Comparison of ENCODE assay signal across 21 cellular contexts in genomic region chr12:106498056-106498455, GRCh38.
DNase-seq lines count a peak whose midpoint lies in the region; ATAC-seq and TF ChIP-seq lines count a peak whose summit lies in the region.
"Had no signal": no experiment of that assay in that cellular context is flagged by ENCODE, and none has a peak within 500 bp of the region (broad histone marks: within the 10 kb centered on the region; RNA-seq: fewer than 3 reads in every experiment).

No MANE protein-coding gene starts in this region.

- H3K27me3 Mint-ChIP-seq in chondrocyte (ENCODE audit: low read depth), result no peaks in the 10 kb centered on the region
- H3K27me3 Mint-ChIP-seq in stimulated activated naive B cell treated with anti-CD40 and anti-IgM and Interleukin-4, amounts not matched to agents 10 μg/mL and 1 μg/mL and 100 μg/mL, for 72 hours, result no peaks in the 10 kb centered on the region
- H3K27me3 Mint-ChIP-seq: activated naive CD4-positive, alpha-beta T cell treated with anti-CD3 and anti-CD28 coated beads, Interleukin-2, amount 50 U/mL, for 24 hours; B cell had no signal

- H3K4me1 ChIP-seq in heart left ventricle, result peaks cover 0 to 9% (median 0%) of the 10 kb centered on the region in 12 donors
- H3K4me1 ChIP-seq in heart right ventricle, result no peaks in the 10 kb centered on the region
- H3K4me1 ChIP-seq: right lobe of liver, vagina had no signal

- H3K27me3 ChIP-seq in heart left ventricle (no peaks in the 10 kb centered on the region), heart right ventricle (no peaks in the 10 kb centered on the region)
- H3K27me3 ChIP-seq: right lobe of liver, vagina had no signal

- no peak overlapping the region for H3K4me3 Mint-ChIP-seq in chondrocyte (ENCODE audit: unreplicated experiment)
- H3K4me3 Mint-ChIP-seq in stimulated activated naive B cell treated with anti-CD40 and anti-IgM and Interleukin-4, amounts not matched to agents 10 μg/mL and 1 μg/mL and 100 μg/mL, for 72 hours, result no peak overlapping the region
- H3K4me3 Mint-ChIP-seq: activated naive CD4-positive, alpha-beta T cell treated with anti-CD3 and anti-CD28 coated beads, Interleukin-2, amount 50 U/mL, for 24 hours; activated T-cell treated with anti-CD3 and anti-CD28 coated beads, Interleukin-2, amount 50 U/mL, for 72 hours; B cell; brain; H9 had no signal

- peak overlapping the region; percentile 18 for H3K27ac Mint-ChIP-seq in chondrocyte (ENCODE audit: unreplicated experiment)
- H3K27ac Mint-ChIP-seq in stimulated activated naive B cell treated with anti-CD40 and anti-IgM and Interleukin-4, amounts not matched to agents 10 μg/mL and 1 μg/mL and 100 μg/mL, for 72 hours, result no peak overlapping the region
- H3K27ac Mint-ChIP-seq: activated naive CD4-positive, alpha-beta T cell treated with anti-CD3 and anti-CD28 coated beads, Interleukin-2, amount 50 U/mL, for 24 hours; activated T-cell treated with anti-CD3 and anti-CD28 coated beads, Interleukin-2, amount 50 U/mL, for 72 hours; B cell; brain had no signal

- no peak for TF ChIP-seq POLR2A in heart left ventricle (IDR thresholded peaks at IDR 0.05)

- H3K36me3 ChIP-seq in heart left ventricle (peaks cover 0 to 67% (median 41%) of the 10 kb centered on the region in 9 donors), heart right ventricle (peaks cover 0 to 73% (median 25%) of the 10 kb centered on the region in 9 donors)

- H3K27ac ChIP-seq in heart left ventricle, result no peak overlapping the region
- H3K27ac ChIP-seq in heart right ventricle, result no peak overlapping the region
- H3K27ac ChIP-seq: epithelial cell of prostate, right lobe of liver, vagina had no signal

- H3K9me3 Mint-ChIP-seq in chondrocyte (ENCODE audit: low read depth), result no peaks in the 10 kb centered on the region
- no peaks in the 10 kb centered on the region for H3K9me3 Mint-ChIP-seq in stimulated activated naive B cell treated with anti-CD40 and anti-IgM and Interleukin-4, amounts not matched to agents 10 μg/mL and 1 μg/mL and 100 μg/mL, for 72 hours
- H3K9me3 Mint-ChIP-seq: activated naive CD4-positive, alpha-beta T cell treated with anti-CD3 and anti-CD28 coated beads, Interleukin-2, amount 50 U/mL, for 24 hours; activated T-cell treated with anti-CD3 and anti-CD28 coated beads, Interleukin-2, amount 50 U/mL, for 72 hours; H9 had no signal

- intact Hi-C loops in heart left ventricle (cut with DNase I) (no loop called here), cardiac septum (cut with DNase I) (no loop called here), heart right ventricle (cut with DNase I) (no loop called here)

- H3K36me3 Mint-ChIP-seq in chondrocyte (ENCODE audit: low read depth), result peaks cover 31% of the 10 kb centered on the region
- H3K36me3 Mint-ChIP-seq in stimulated activated naive B cell treated with anti-CD40 and anti-IgM and Interleukin-4, amounts not matched to agents 10 μg/mL and 1 μg/mL and 100 μg/mL, for 72 hours, result peaks cover 39 to 60% of the 10 kb centered on the region in 2 donors

- DNase-seq in heart left ventricle, result peak in 2 of 5 donors; percentile 27 to 37
- no peak for DNase-seq in cardiac septum (ENCODE audit: low spot score)
- no peak for DNase-seq in chondrocyte (ENCODE audit: low spot score)
- DNase-seq in heart right ventricle, result peak in 1 of 2 donors; percentile 23
- no peak for DNase-seq in NCI-H1930 (lab: John Stamatoyannopoulos, UW)
- DNase-seq in germinal center (ENCODE audit: low spot score), result no peak
- DNase-seq in stimulated activated naive B cell treated with anti-CD40 and anti-IgM and Interleukin-4, amounts not matched to agents 10 μg/mL and 1 μg/mL and 100 μg/mL, for 72 hours, result no peak
- DNase-seq: activated CD4-positive, CD25-positive, alpha-beta regulatory T cell treated with anti-CD3 and anti-CD28 coated beads, Interleukin-2, amount 50 U/mL, for 72 hours; activated T-cell treated with anti-CD3 and anti-CD28 coated beads, Interleukin-2, amount 50 U/mL, for 72 hours; DND-41; H9; NCI-H187 treated with DMSO at 0.1 percent for 48 hours; nucleus accumbens; right lobe of liver had no signal

- peaks cover 12% of the 10 kb centered on the region for H3K4me1 Mint-ChIP-seq in chondrocyte (ENCODE audit: low read depth)
- H3K4me1 Mint-ChIP-seq in stimulated activated naive B cell treated with anti-CD40 and anti-IgM and Interleukin-4, amounts not matched to agents 10 μg/mL and 1 μg/mL and 100 μg/mL, for 72 hours, result no peaks in the 10 kb centered on the region
- H3K4me1 Mint-ChIP-seq: activated naive CD4-positive, alpha-beta T cell treated with anti-CD3 and anti-CD28 coated beads, Interleukin-2, amount 50 U/mL, for 24 hours; B cell had no signal

- H3K9me3 ChIP-seq in heart left ventricle, result no peaks in the 10 kb centered on the region
- H3K9me3 ChIP-seq in heart right ventricle, result no peaks in the 10 kb centered on the region
- H3K9me3 ChIP-seq: right lobe of liver, vagina had no signal

- H3K4me3 ChIP-seq in heart left ventricle (no peak overlapping the region), heart right ventricle (no peak overlapping the region)
- H3K4me3 ChIP-seq: right lobe of liver, vagina had no signal

- ATAC-seq in heart left ventricle (peak in 3 of 4 donors; percentile 47 to 63 (median 54)), heart right ventricle (peak in 5 of 8 donors; percentile 19 to 65 (median 38))
- no peak for ATAC-seq in stimulated activated naive B cell treated with anti-CD40 and anti-IgM and Interleukin-4, amounts not matched to agents 10 μg/mL and 1 μg/mL and 100 μg/mL, for 72 hours (replicated peaks)
- ATAC-seq in activated CD4-positive, CD25-positive, alpha-beta regulatory T cell treated with anti-CD3 and anti-CD28 coated beads, Interleukin-2, amount 50 U/mL, for 24 hours, result no peak
- ATAC-seq: activated T-cell treated with anti-CD3 and anti-CD28 coated beads, Interleukin-2, amount 50 U/mL, for 72 hours; Panc1; right lobe of liver had no signal

- WGBS in heart left ventricle, 4 donors, result 34 to 41% (median 37%) methylated on average over 7 of the region's 7 CpGs
- 34 to 46% methylated on average over 7 of the region's 7 CpGs for WGBS in heart right ventricle, 2 donors

- TF ChIP-seq CTCF in heart left ventricle (IDR thresholded peaks at IDR 0.05) (no peak), chondrocyte (IDR thresholded peaks at IDR 0.05) (no peak), heart right ventricle (IDR thresholded peaks at IDR 0.05) (no peak)

Comparison
In these comparisons a context has a peak if more than half of its experiments do, and no peak if none do; other contexts are left out.
1. ATAC-seq: peak in heart left ventricle (3 of 4) and heart right ventricle (5 of 8); none in stimulated activated naive B cell treated with anti-CD40 and anti-IgM and Interleukin-4, amounts not matched to agents 10 μg/mL and 1 μg/mL and 100 μg/mL, for 72 hours (0 of 2) and activated CD4-positive, CD25-positive, alpha-beta regulatory T cell treated with anti-CD3 and anti-CD28 coated beads, Interleukin-2, amount 50 U/mL, for 24 hours (0 of 2).